ENCODE assay signal across 9 cellular contexts in genomic region chr2:75787532-75788132, GRCh38.
DNase-seq lines count a peak whose midpoint lies in the region; ATAC-seq and TF ChIP-seq lines count a peak whose summit lies in the region.
"Had no signal": no experiment of that assay in that cellular context is flagged by ENCODE, and none has a peak within 500 bp of the region (broad histone marks: within the 10 kb centered on the region; RNA-seq: fewer than 3 reads in every experiment).

No MANE protein-coding gene starts in this region.

- no peak overlapping the region for H3K9ac ChIP-seq in smooth muscle cell (ENCODE audit: low read depth)

- H3K4me2 ChIP-seq in smooth muscle cell = no peak overlapping the region

- in situ Hi-C loops in ACHN (cut with HindIII; ENCODE audit: low pct_ligation_motif_present, low pct_unique_long_range_greater_than_20kb, low sequenced_read_pairs) = no loop called here

- H3K4me3 ChIP-seq in Jurkat, Clone E6-1 (ENCODE audit: low read length) = no peak overlapping the region
- no peak overlapping the region for H3K4me3 ChIP-seq in smooth muscle cell

- no peaks in the 10 kb centered on the region for H3K9me3 ChIP-seq in smooth muscle cell (replicated peaks; ENCODE audit: low read depth)

- H2AFZ ChIP-seq in smooth muscle cell (ENCODE audit: low read depth) = no peak overlapping the region

- no peak overlapping the region for H3K4me3 Mint-ChIP-seq in natural killer cell treated with Interleukin-12 subunit alpha and Interleukin-12 subunit beta and Interleukin-15 and Interleukin-18, amount 100 ng/mL, for 72 hours
- H3K4me3 Mint-ChIP-seq: central memory CD8-positive, alpha-beta T cell had no signal

- H3K27ac ChIP-seq in smooth muscle cell (ENCODE audit: low read depth) = no peak overlapping the region

- TF ChIP-seq CTCF in smooth muscle cell (IDR thresholded peaks at IDR 0.05; ENCODE audit: borderline replicate concordance, insufficient read depth, poor library complexity, severe bottlenecking) = peak; percentile 67

- H3F3A ChIP-seq in smooth muscle cell (ENCODE audit: low read depth) = no peaks in the 10 kb centered on the region

- H3K36me3 Mint-ChIP-seq in natural killer cell treated with Interleukin-12 subunit alpha and Interleukin-12 subunit beta and Interleukin-15 and Interleukin-18, amount 100 ng/mL, for 72 hours = no peaks in the 10 kb centered on the region

- peaks cover 2 to 19% of the 10 kb centered on the region in 2 donors for H3K27me3 Mint-ChIP-seq in natural killer cell treated with Interleukin-12 subunit alpha and Interleukin-12 subunit beta and Interleukin-15 and Interleukin-18, amount 100 ng/mL, for 72 hours

- peak; percentile 56 for ATAC-seq in GM18502 (IDR thresholded peaks at IDR 0.05; ENCODE audit: poor library complexity, unreplicated experiment)
- ATAC-seq in natural killer cell treated with Interleukin-12 subunit alpha and Interleukin-12 subunit beta and Interleukin-15 and Interleukin-18, amount 100 ng/mL, for 72 hours = no peak

- no peaks in the 10 kb centered on the region for H3K4me1 Mint-ChIP-seq in natural killer cell treated with Interleukin-12 subunit alpha and Interleukin-12 subunit beta and Interleukin-15 and Interleukin-18, amount 100 ng/mL, for 72 hours (ENCODE audit: low read depth in 2 of 2)
- H3K4me1 Mint-ChIP-seq: central memory CD8-positive, alpha-beta T cell had no signal

- no peaks in the 10 kb centered on the region for H3K4me1 ChIP-seq in smooth muscle cell (ENCODE audit: low read depth)

- DNase-seq in ACHN (peak; percentile 46), RPMI8226 (peak; percentile 21), fibroblast of the conjunctiva (ENCODE audit: low read depth) (peak; percentile 6), smooth muscle cell (lab: John Stamatoyannopoulos, UW; ENCODE audit: unreplicated experiment) (no peak), cerebellar nuclear complex (lab: John Stamatoyannopoulos, UW) (no peak)
- DNase-seq in Jurkat, Clone E6-1 (ENCODE audit: low read depth, low spot score) = peak; percentile 27
- no peak for DNase-seq in natural killer cell treated with Interleukin-12 subunit alpha and Interleukin-12 subunit beta and Interleukin-15 and Interleukin-18, amount 100 ng/mL, for 72 hours (ENCODE audit: low spot score)

- no peaks in the 10 kb centered on the region for H3K27me3 ChIP-seq in smooth muscle cell (ENCODE audit: low read depth)

- H3K79me2 ChIP-seq in smooth muscle cell (ENCODE audit: low read depth) = no peaks in the 10 kb centered on the region

- no peak overlapping the region for H3K27ac Mint-ChIP-seq in natural killer cell treated with Interleukin-12 subunit alpha and Interleukin-12 subunit beta and Interleukin-15 and Interleukin-18, amount 100 ng/mL, for 72 hours

- H3K36me3 ChIP-seq in smooth muscle cell (ENCODE audit: low read depth) = no peaks in the 10 kb centered on the region

- WGBS in smooth muscle cell (ENCODE audit: low lambda C conversion rate) = 24% methylated on average over 5 of the region's 5 CpGs

- H4K20me1 ChIP-seq in smooth muscle cell (ENCODE audit: low read depth) = no peaks in the 10 kb centered on the region

- no peaks in the 10 kb centered on the region for H3K9me3 Mint-ChIP-seq in natural killer cell treated with Interleukin-12 subunit alpha and Interleukin-12 subunit beta and Interleukin-15 and Interleukin-18, amount 100 ng/mL, for 72 hours
- H3K9me3 Mint-ChIP-seq: central memory CD8-positive, alpha-beta T cell had no signal

Comparison
In these comparisons a context has a peak if more than half of its experiments do, and no peak if none do; other contexts are left out.
1. DNase-seq: peak in ACHN (single experiment), Jurkat, Clone E6-1 (single experiment), RPMI8226 (single experiment) and fibroblast of the conjunctiva (single experiment); none in smooth muscle cell (single experiment), natural killer cell treated with Interleukin-12 subunit alpha and Interleukin-12 subunit beta and Interleukin-15 and Interleukin-18, amount 100 ng/mL, for 72 hours (single experiment) and cerebellar nuclear complex (0 of 2).